1 cellular context compared by ENCODE assay signal in genomic region chr20:63552481-63553249, GRCh38.
TF ChIP-seq lines count a peak whose summit lies in the region.

No MANE protein-coding gene starts in this region.

TF ChIP-seq in HepG2, 621 proteins besides CTCF, POLR2A, EP300 and RAD21:
- TF ChIP-seq ZNF883 (CRISPR knock-in tag; IDR thresholded peaks at IDR 0.05; ENCODE audit: not compliant biosample characterization) = peak; percentile 41
- peak; percentile 38; the same call in 1 of the 2 replicates for TF ChIP-seq ZNF350 (CRISPR knock-in tag; IDR thresholded peaks at IDR 0.05; ENCODE audit: borderline replicate concordance, low read depth)
- TF ChIP-seq ZNF138 (CRISPR knock-in tag; IDR thresholded peaks at IDR 0.05; ENCODE audit: low read depth) = no peak
- TF ChIP-seq, protein P1, sequence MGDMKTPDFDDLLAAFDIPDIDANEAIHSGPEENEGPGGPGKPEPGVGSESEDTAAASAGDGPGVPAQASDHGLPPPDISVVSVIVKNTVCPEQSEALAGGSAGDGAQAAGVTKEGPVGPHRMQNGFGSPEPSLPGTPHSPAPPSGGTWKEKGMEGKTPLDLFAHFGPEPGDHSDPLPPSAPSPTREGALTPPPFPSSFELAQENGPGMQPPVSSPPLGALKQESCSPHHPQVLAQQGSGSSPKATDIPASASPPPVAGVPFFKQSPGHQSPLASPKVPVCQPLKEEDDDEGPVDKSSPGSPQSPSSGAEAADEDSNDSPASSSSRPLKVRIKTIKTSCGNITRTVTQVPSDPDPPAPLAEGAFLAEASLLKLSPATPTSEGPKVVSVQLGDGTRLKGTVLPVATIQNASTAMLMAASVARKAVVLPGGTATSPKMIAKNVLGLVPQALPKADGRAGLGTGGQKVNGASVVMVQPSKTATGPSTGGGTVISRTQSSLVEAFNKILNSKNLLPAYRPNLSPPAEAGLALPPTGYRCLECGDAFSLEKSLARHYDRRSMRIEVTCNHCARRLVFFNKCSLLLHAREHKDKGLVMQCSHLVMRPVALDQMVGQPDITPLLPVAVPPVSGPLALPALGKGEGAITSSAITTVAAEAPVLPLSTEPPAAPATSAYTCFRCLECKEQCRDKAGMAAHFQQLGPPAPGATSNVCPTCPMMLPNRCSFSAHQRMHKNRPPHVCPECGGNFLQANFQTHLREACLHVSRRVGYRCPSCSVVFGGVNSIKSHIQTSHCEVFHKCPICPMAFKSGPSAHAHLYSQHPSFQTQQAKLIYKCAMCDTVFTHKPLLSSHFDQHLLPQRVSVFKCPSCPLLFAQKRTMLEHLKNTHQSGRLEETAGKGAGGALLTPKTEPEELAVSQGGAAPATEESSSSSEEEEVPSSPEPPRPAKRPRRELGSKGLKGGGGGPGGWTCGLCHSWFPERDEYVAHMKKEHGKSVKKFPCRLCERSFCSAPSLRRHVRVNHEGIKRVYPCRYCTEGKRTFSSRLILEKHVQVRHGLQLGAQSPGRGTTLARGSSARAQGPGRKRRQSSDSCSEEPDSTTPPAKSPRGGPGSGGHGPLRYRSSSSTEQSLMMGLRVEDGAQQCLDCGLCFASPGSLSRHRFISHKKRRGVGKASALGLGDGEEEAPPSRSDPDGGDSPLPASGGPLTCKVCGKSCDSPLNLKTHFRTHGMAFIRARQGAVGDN (CRISPR knock-in tag; IDR thresholded peaks at IDR 0.05) = peak; percentile 20; the same call in 1 of the 2 replicates
